ENCODE assay signal across 8 cellular contexts in the genomic region with DNA sequence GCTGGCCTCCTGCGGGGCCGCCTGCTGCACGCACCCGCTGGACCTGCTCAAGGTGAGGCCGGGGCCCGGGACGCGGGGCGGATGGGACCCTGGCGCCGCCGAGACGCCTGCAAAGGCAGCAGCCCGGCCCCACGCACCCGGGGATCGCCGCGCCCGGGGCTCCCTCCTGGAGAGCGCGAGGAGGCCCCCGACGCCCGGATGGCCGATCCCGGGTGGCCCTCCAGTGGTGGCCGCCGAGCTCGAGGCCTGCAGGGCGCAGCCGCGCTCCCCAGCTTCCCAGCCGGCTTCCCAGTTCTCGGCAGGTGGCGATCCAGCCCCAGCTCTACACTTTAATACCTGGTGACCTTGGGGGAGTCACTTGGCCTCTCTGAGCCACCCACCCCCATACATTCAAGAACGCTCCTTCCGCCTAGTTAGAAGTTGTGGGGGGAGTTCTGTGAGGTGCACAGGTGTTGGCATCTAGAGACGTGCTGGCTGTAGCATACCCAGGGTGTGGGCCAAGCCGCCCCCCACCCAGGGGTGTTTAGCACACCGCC. TPM values are rescaled to one million over a fixed set of nuclear protein-coding genes. Genes with fewer than 3 reads are reported as not detected.
DNase-seq lines count a peak whose midpoint lies in the region; ATAC-seq and TF ChIP-seq lines count a peak whose summit lies in the region.

No MANE protein-coding gene starts in this region.

- no peaks in the 10 kb centered on the region for H3K9me3 Mint-ChIP-seq in activated CD4-positive, alpha-beta T cell treated with anti-CD3 and anti-CD28 coated beads, Interleukin-2, amount 10 ng/mL, durations not matched to agents 7 days and 5 days
- no peaks in the 10 kb centered on the region for H3K9me3 Mint-ChIP-seq in natural killer cell treated with Interleukin-12 subunit alpha and Interleukin-12 subunit beta and Interleukin-15 and Interleukin-18, amount 100 ng/mL, for 72 hours

- peaks cover 28% of the 10 kb centered on the region for H3K4me1 Mint-ChIP-seq in activated CD4-positive, alpha-beta T cell treated with anti-CD3 and anti-CD28 coated beads, Interleukin-2, amount 10 ng/mL, durations not matched to agents 7 days and 5 days
- H3K4me1 Mint-ChIP-seq in natural killer cell treated with Interleukin-12 subunit alpha and Interleukin-12 subunit beta and Interleukin-15 and Interleukin-18, amount 100 ng/mL, for 72 hours (ENCODE audit: low read depth in 2 of 2), result peaks cover 9% of the 10 kb centered on the region in 2 donors

- peak overlapping the region; percentile 60 for H3K27ac Mint-ChIP-seq in activated CD4-positive, alpha-beta T cell treated with anti-CD3 and anti-CD28 coated beads, Interleukin-2, amount 10 ng/mL, durations not matched to agents 7 days and 5 days
- H3K27ac Mint-ChIP-seq in natural killer cell treated with Interleukin-12 subunit alpha and Interleukin-12 subunit beta and Interleukin-15 and Interleukin-18, amount 100 ng/mL, for 72 hours, result peak overlapping the region in 1 of 2 donors; percentile 62

- peaks cover 4% of the 10 kb centered on the region for H3K36me3 Mint-ChIP-seq in activated CD4-positive, alpha-beta T cell treated with anti-CD3 and anti-CD28 coated beads, Interleukin-2, amount 10 ng/mL, durations not matched to agents 7 days and 5 days (ENCODE audit: low read depth)
- no peaks in the 10 kb centered on the region for H3K36me3 Mint-ChIP-seq in natural killer cell treated with Interleukin-12 subunit alpha and Interleukin-12 subunit beta and Interleukin-15 and Interleukin-18, amount 100 ng/mL, for 72 hours

- CTCF ChIA-PET in activated CD4-positive, alpha-beta T cell treated with anti-CD3 and anti-CD28 coated beads, Interleukin-2, amount 10 ng/mL, durations not matched to agents 7 days and 5 days (lab: Charles Lee), result interaction anchor here (0.6 to 1.4 kb wide), 2 partner anchors 34 to 133 kb away, joined by 3 to 4 read pairs; no protein-coding TSS in a partner anchor

- POLR2A ChIA-PET in activated CD4-positive, alpha-beta T cell treated with anti-CD3 and anti-CD28 coated beads, Interleukin-2, amount 10 ng/mL, durations not matched to agents 7 days and 5 days (lab: Charles Lee), result no interaction called here

- peak; percentile 17 for ATAC-seq in HG02759 (IDR thresholded peaks at IDR 0.05; ENCODE audit: unreplicated experiment)
- peak; percentile 13 to 37 for ATAC-seq in natural killer cell treated with Interleukin-12 subunit alpha and Interleukin-12 subunit beta and Interleukin-15 and Interleukin-18, amount 100 ng/mL, for 72 hours

- peak; percentile 1; the same call in 1 of the 2 replicates for TF ChIP-seq POLR2A in Raji (IDR thresholded peaks at IDR 0.05; ENCODE audit: insufficient read depth, low read depth, low read length)
- TF ChIP-seq POLR2A in erythroblast (IDR thresholded peaks at IDR 0.05; ENCODE audit: low read length), result no peak

- DNase-seq in activated CD4-positive, alpha-beta T cell treated with anti-CD3 and anti-CD28 coated beads, Interleukin-2, amount 10 ng/mL, durations not matched to agents 7 days and 5 days, result no peak
- no peak for DNase-seq in activated CD4-positive, alpha-beta T cell treated with anti-CD3 and anti-CD28 coated beads for 1 hour
- DNase-seq in erythroblast (lab: John Stamatoyannopoulos, UW) (peak; percentile 65 to 71), NCI-H510A (lab: John Stamatoyannopoulos, UW) (no peak)
- DNase-seq in natural killer cell treated with Interleukin-12 subunit alpha and Interleukin-12 subunit beta and Interleukin-15 and Interleukin-18, amount 100 ng/mL, for 72 hours (ENCODE audit: low spot score), result no peak
- no peak for DNase-seq in effector CD8-positive, alpha-beta T cell (lab: John Stamatoyannopoulos, UW)

- no peaks in the 10 kb centered on the region for H3K27me3 Mint-ChIP-seq in activated CD4-positive, alpha-beta T cell treated with anti-CD3 and anti-CD28 coated beads, Interleukin-2, amount 10 ng/mL, durations not matched to agents 7 days and 5 days
- H3K27me3 Mint-ChIP-seq in natural killer cell treated with Interleukin-12 subunit alpha and Interleukin-12 subunit beta and Interleukin-15 and Interleukin-18, amount 100 ng/mL, for 72 hours, result no peaks in the 10 kb centered on the region

- H3K4me3 Mint-ChIP-seq in activated CD4-positive, alpha-beta T cell treated with anti-CD3 and anti-CD28 coated beads, Interleukin-2, amount 10 ng/mL, durations not matched to agents 7 days and 5 days, result peak overlapping the region; percentile 81
- peak overlapping the region; percentile 92 for H3K4me3 Mint-ChIP-seq in natural killer cell treated with Interleukin-12 subunit alpha and Interleukin-12 subunit beta and Interleukin-15 and Interleukin-18, amount 100 ng/mL, for 72 hours

RNA-seq across cellular contexts. Expression of a gene that starts 0.5 kb away (rescaled TPM):
- 10 to 100 TPM; 29.2 to 32.4 TPM for total RNA-seq in activated CD4-positive, alpha-beta T cell treated with anti-CD3 and anti-CD28 coated beads, Interleukin-2, amount 10 ng/mL, durations not matched to agents 7 days and 5 days
- total RNA-seq in natural killer cell treated with Interleukin-12 subunit alpha and Interleukin-12 subunit beta and Interleukin-15 and Interleukin-18, amount 100 ng/mL, for 72 hours, result 10 to 100 TPM; 17.5 to 36.3 TPM

RNA-seq across cellular contexts. Expression of a gene that starts 9.4 kb away (rescaled TPM):
- 10 to 100 TPM; 52.7 to 62.3 TPM for total RNA-seq in activated CD4-positive, alpha-beta T cell treated with anti-CD3 and anti-CD28 coated beads, Interleukin-2, amount 10 ng/mL, durations not matched to agents 7 days and 5 days
- 100 to 1,000 TPM in 1 of 2 donors, 10 to 100 TPM in 1; 98.7 to 226 TPM for total RNA-seq in natural killer cell treated with Interleukin-12 subunit alpha and Interleukin-12 subunit beta and Interleukin-15 and Interleukin-18, amount 100 ng/mL, for 72 hours

RNA-seq across cellular contexts. Expression of a gene that starts 28.7 kb away (rescaled TPM):
- total RNA-seq in activated CD4-positive, alpha-beta T cell treated with anti-CD3 and anti-CD28 coated beads, Interleukin-2, amount 10 ng/mL, durations not matched to agents 7 days and 5 days, result 100 to 1,000 TPM; 121 to 128 TPM
- 100 to 1,000 TPM; 140 to 220 TPM for total RNA-seq in natural killer cell treated with Interleukin-12 subunit alpha and Interleukin-12 subunit beta and Interleukin-15 and Interleukin-18, amount 100 ng/mL, for 72 hours

RNA-seq across cellular contexts. Expression of a gene that starts 28.9 kb away (rescaled TPM):
- total RNA-seq in activated CD4-positive, alpha-beta T cell treated with anti-CD3 and anti-CD28 coated beads, Interleukin-2, amount 10 ng/mL, durations not matched to agents 7 days and 5 days, result 10 to 100 TPM; 35.4 to 42.1 TPM
- 10 to 100 TPM; 35.5 to 54.7 TPM for total RNA-seq in natural killer cell treated with Interleukin-12 subunit alpha and Interleukin-12 subunit beta and Interleukin-15 and Interleukin-18, amount 100 ng/mL, for 72 hours

RNA-seq across cellular contexts. Expression of a gene that starts 46.0 kb away (rescaled TPM):
- 10 to 100 TPM; 30.2 to 33.8 TPM for total RNA-seq in activated CD4-positive, alpha-beta T cell treated with anti-CD3 and anti-CD28 coated beads, Interleukin-2, amount 10 ng/mL, durations not matched to agents 7 days and 5 days
- total RNA-seq in natural killer cell treated with Interleukin-12 subunit alpha and Interleukin-12 subunit beta and Interleukin-15 and Interleukin-18, amount 100 ng/mL, for 72 hours, result 10 to 100 TPM; 38.0 to 90.1 TPM

Comparison
In these comparisons a context has a peak if more than half of its experiments do, and no peak if none do; other contexts are left out.
1. DNase-seq: peak in erythroblast (2 of 2); none in activated CD4-positive, alpha-beta T cell treated with anti-CD3 and anti-CD28 coated beads, Interleukin-2, amount 10 ng/mL, durations not matched to agents 7 days and 5 days (single experiment), activated CD4-positive, alpha-beta T cell treated with anti-CD3 and anti-CD28 coated beads for 1 hour (single experiment), natural killer cell treated with Interleukin-12 subunit alpha and Interleukin-12 subunit beta and Interleukin-15 and Interleukin-18, amount 100 ng/mL, for 72 hours (single experiment), NCI-H510A (single experiment) and effector CD8-positive, alpha-beta T cell (single experiment).